In genomic region chr6:169801396-169802160, GRCh38 we compare ENCODE assay signal across 2 cellular contexts.
TF ChIP-seq lines count a peak whose summit lies in the region.

No MANE protein-coding gene starts in this region.

TF ChIP-seq in HEK293, 187 proteins besides CTCF, POLR2A, EP300 and RAD21:
- TF ChIP-seq ZIC2 (tag by site-specific recombination; IDR thresholded peaks at IDR 0.05) (peak; percentile 5; the same call in 1 of the 2 replicates), PATZ1 (tag by site-specific recombination; IDR thresholded peaks at IDR 0.05) (no peak), EGR2 (tag by site-specific recombination; IDR thresholded peaks at IDR 0.05; ENCODE audit: low read depth) (no peak), ZNF768 (tag by site-specific recombination; IDR thresholded peaks at IDR 0.05) (no peak)

TF ChIP-seq in H1, 55 proteins besides CTCF, POLR2A, EP300 and RAD21:
- no peak for TF ChIP-seq HDAC6 (IDR thresholded peaks at IDR 0.05; ENCODE audit: low read depth, low read length)
- TF ChIP-seq BCL11A (IDR thresholded peaks at IDR 0.05; ENCODE audit: low read depth in 2 of 2, low read length in 2 of 2) = no peak
- TF ChIP-seq SP4 (IDR thresholded peaks at IDR 0.05; ENCODE audit: low read length) = no peak
- TF ChIP-seq GTF2F1 (IDR thresholded peaks at IDR 0.05; ENCODE audit: borderline replicate concordance, low read depth, low read length) = no peak
- no peak for TF ChIP-seq ATF3 (IDR thresholded peaks at IDR 0.05; ENCODE audit: insufficient read depth, low read depth, low read length)
- TF ChIP-seq ATF2 (IDR thresholded peaks at IDR 0.05; ENCODE audit: low read length) = no peak
- no peak for TF ChIP-seq TEAD4 (IDR thresholded peaks at IDR 0.05; ENCODE audit: low read depth, low read length)
- TF ChIP-seq JUND (IDR thresholded peaks at IDR 0.05; ENCODE audit: low read length) = no peak
- TF ChIP-seq RNF2 (IDR thresholded peaks at IDR 0.05; ENCODE audit: borderline replicate concordance, low read depth, low read length, missing control alignments, poor library complexity, severe bottlenecking) = no peak
- TF ChIP-seq HDAC2 (IDR thresholded peaks at IDR 0.05; ENCODE audit: borderline replicate concordance in 1 of 2, low read depth in 2 of 2, low read length in 2 of 2) = no peak
- TF ChIP-seq RFX5 (IDR thresholded peaks at IDR 0.05; ENCODE audit: borderline replicate concordance, low read depth, low read length) = no peak
- no peak for TF ChIP-seq CBX5 (IDR thresholded peaks at IDR 0.05; ENCODE audit: low read depth, low read length)
- no peak for TF ChIP-seq SAP30 (IDR thresholded peaks at IDR 0.05; ENCODE audit: insufficient read depth, insufficient replicate concordance, low read length)
- TF ChIP-seq CHD2 (IDR thresholded peaks at IDR 0.05; ENCODE audit: low read length) = no peak
- TF ChIP-seq SIX5 (IDR thresholded peaks at IDR 0.05; ENCODE audit: low read depth, low read length) = no peak
- no peak for TF ChIP-seq CEBPB (IDR thresholded peaks at IDR 0.05; ENCODE audit: low read depth, low read length)
- TF ChIP-seq SRF (IDR thresholded peaks at IDR 0.05; ENCODE audit: low read depth, low read length) = no peak
